ENCODE assay signal across 9 cellular contexts in the genomic region with DNA sequence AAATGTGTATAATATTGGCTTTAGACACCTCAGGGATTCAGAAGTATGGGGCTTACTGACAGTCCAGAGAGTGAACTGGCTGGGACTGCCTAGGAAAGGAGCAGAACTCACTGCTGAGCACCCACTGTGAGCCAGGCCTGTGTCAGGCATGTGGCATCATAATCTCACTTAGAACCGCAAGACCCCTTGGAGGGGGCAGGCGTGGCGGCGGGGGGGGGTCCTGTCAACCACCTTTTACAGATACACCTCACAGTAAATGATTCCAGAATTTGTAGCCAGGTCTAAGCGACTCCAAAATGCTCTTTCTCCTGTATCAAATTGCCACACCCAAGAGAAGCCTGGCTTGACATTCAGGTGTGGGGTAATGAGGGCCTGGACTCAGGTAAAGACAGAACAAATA.
"Had no signal": no experiment of that assay in that cellular context is flagged by ENCODE, and none has a peak within 500 bp of the region (broad histone marks: within the 10 kb centered on the region; RNA-seq: fewer than 3 reads in every experiment).

No MANE protein-coding gene starts in this region.

- H2AFZ ChIP-seq: GM23248, GM23338 had no signal

- H3K4me1 Mint-ChIP-seq: GM23338, H9 had no signal

- H3K4me2 ChIP-seq: GM23338 had no signal

- H3K4me3 ChIP-seq: GM23248, GM23338, HAP-1 had no signal

- ATAC-seq: GM23338, HCT116 had no signal

- DNase-seq: GM23248, GOT3, H7, H9, HCEC 1CT, HFFc6 had no signal

- H3K9ac ChIP-seq: GM23248 had no signal

- H3K36me3 ChIP-seq: HAP-1 had no signal

- H3K27ac ChIP-seq: GM23248 had no signal

- H3K9me3 ChIP-seq: HAP-1 had no signal

- H3K9me3 Mint-ChIP-seq: HFFc6 had no signal

- H3K27ac Mint-ChIP-seq: GM23338, H9, HFFc6 had no signal

- H3K4me1 ChIP-seq: HAP-1 had no signal

- H3K4me3 Mint-ChIP-seq: GM23338, H9, HFFc6 had no signal
